8 cellular contexts compared by ENCODE assay signal in the genomic region with DNA sequence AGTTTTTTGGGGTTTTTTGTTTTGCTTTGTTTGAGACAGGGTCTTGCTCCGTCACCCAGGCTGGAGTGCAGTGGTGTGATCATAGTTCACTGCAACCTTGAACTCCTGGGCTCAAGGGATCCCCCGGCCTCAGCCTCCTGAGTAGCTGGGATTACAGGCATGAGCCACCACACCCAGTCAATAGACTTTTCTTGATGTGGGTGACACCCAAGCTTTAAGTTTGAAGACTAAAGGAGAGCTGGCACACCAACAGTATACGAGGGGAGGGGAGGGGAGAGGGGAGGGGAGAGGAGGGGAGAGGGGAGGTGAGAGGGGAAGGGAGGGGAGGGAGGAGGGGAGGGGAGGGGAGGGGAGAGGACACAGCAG. TPM values are rescaled to one million over a fixed set of nuclear protein-coding genes. Genes with fewer than 3 reads are reported as not detected.
DNase-seq lines count a peak whose midpoint lies in the region; ATAC-seq, FAIRE-seq and TF ChIP-seq lines count a peak whose summit lies in the region.
"Not testable (repeated sequence)": the region's sequence is repeated elsewhere in the genome, so short reads cannot be mapped to it uniquely, and the experiment has no call there.

No MANE protein-coding gene starts in this region.

- not testable (repeated sequence) for FAIRE-seq in A549 (lab: Jason Lieb, UNC)

- H3K27me3 ChIP-seq in GM06990 (replicated peaks; ENCODE audit: control insufficient read depth, insufficient read depth, low read length); PC-3 (ENCODE audit: low read length): not testable (repeated sequence)

- not testable (repeated sequence) for H3K27me3 Mint-ChIP-seq in activated CD4-positive, alpha-beta T cell treated with anti-CD3 and anti-CD28 coated beads, Interleukin-2, amount 10 ng/mL, durations not matched to agents 7 days and 5 days; activated naive CD4-positive, alpha-beta T cell treated with anti-CD3 and anti-CD28 coated beads for 36 hours (ENCODE audit: low read depth); dendritic cell treated with granulocyte-macrophage colony-stimulating factor and Interleukin-4, amounts not matched to agents 40 ng/mL and 50 ng/mL, for 4 days

- H3K4me3 Mint-ChIP-seq in activated CD4-positive, alpha-beta T cell treated with anti-CD3 and anti-CD28 coated beads, Interleukin-2, amount 10 ng/mL, durations not matched to agents 7 days and 5 days; dendritic cell treated with granulocyte-macrophage colony-stimulating factor and Interleukin-4, amounts not matched to agents 40 ng/mL and 50 ng/mL, for 4 days: not testable (repeated sequence)
- H3K4me3 Mint-ChIP-seq in activated naive CD4-positive, alpha-beta T cell treated with anti-CD3 and anti-CD28 coated beads for 36 hours = peak overlapping the region; percentile 62

- H3K27ac ChIP-seq in A549 = peak overlapping the region; percentile 84 to 88
- peak overlapping the region; percentile 100 for H3K27ac ChIP-seq in PC-3 (ENCODE audit: low read length)

- peak; percentile 12 to 22; a peak in 4 of 6 replicates for ATAC-seq in A549
- peak; percentile 24 for ATAC-seq in PC-3
- ATAC-seq in mucosa of descending colon = peak; percentile 72

- H3K36me3 ChIP-seq in GM06990 (ENCODE audit: control insufficient read depth, insufficient read depth, low read length); PC-3 (ENCODE audit: low read depth, low read length); mucosa of descending colon (ENCODE audit: low read depth): not testable (repeated sequence)

- POLR2A ChIA-PET in A549 (lab: Yijun Ruan, JAX) (interaction anchor here (0.8 to 2.6 kb wide), 4 partner anchors 13 to 25 kb away, joined by 3 to 30 read pairs (median 16); a partner anchor contains a TSS), PC-3 (lab: Charles Lee; ENCODE audit: unreplicated experiment) (interaction anchor here (1.2 to 2.1 kb wide), 3 partner anchors 12 to 25 kb away, joined by 3 to 45 read pairs (median 9); a partner anchor contains a TSS)
- POLR2A ChIA-PET in activated CD4-positive, alpha-beta T cell treated with anti-CD3 and anti-CD28 coated beads, Interleukin-2, amount 10 ng/mL, durations not matched to agents 7 days and 5 days (lab: Charles Lee) = interaction anchor here (0.7 to 1.9 kb wide), 5 partner anchors 13 to 47 kb away, joined by 3 to 6 read pairs (median 5); no protein-coding TSS in a partner anchor

- not testable (repeated sequence) for TF ChIP-seq POLR2A in A549 (IDR thresholded peaks at IDR 0.05; ENCODE audit: low read length)

- TF ChIP-seq EP300 in A549 (IDR thresholded peaks at IDR 0.05) = not testable (repeated sequence)

- TF ChIP-seq RAD21 in A549 (conservative IDR thresholded peaks at IDR 0.05 in 1 of 2, IDR thresholded peaks at IDR 0.05 in 1 of 2) = not testable (repeated sequence)

- not testable (repeated sequence) for TF ChIP-seq CTCF in A549 (IDR thresholded peaks at IDR 0.05); GM06990 (IDR thresholded peaks at IDR 0.05; ENCODE audit: insufficient read depth, low read length, poor library complexity, severe bottlenecking); PC-3 (conservative IDR thresholded peaks at IDR 0.05; ENCODE audit: low read depth, low read length); mucosa of descending colon (IDR thresholded peaks at IDR 0.05)

- H3K9me2 ChIP-seq in PC-3 (replicated peaks; ENCODE audit: low read length) = not testable (repeated sequence)

- H3K9me3 ChIP-seq in A549; PC-3 (ENCODE audit: low read length); mucosa of descending colon: not testable (repeated sequence)

- not testable (repeated sequence) for H2AFZ ChIP-seq in PC-3 (ENCODE audit: low read length)

- not testable (repeated sequence) for DNase-seq in A549 (ENCODE audit: low read depth in 1 of 2, low spot score in 1 of 2); GM06990 (ENCODE audit: extremely low read depth, insufficient read length); PC-3
- peak; percentile 48 for DNase-seq in activated CD4-positive, alpha-beta T cell treated with anti-CD3 and anti-CD28 coated beads, Interleukin-2, amount 10 ng/mL, durations not matched to agents 7 days and 5 days
- peak; percentile 68 for DNase-seq in activated naive CD4-positive, alpha-beta T cell treated with anti-CD3 and anti-CD28 coated beads for 36 hours
- peak in 2 of 3 donors; percentile 48 to 57 for DNase-seq in mucosa of descending colon
- DNase-seq in stimulated activated CD4-positive, alpha-beta T cell treated with anti-CD3 and anti-CD28 coated beads, Interleukin-4, amount 100 ng/mL, for 24 hours = peak; percentile 22

- peak overlapping the region; percentile 92 for H3K27ac Mint-ChIP-seq in activated CD4-positive, alpha-beta T cell treated with anti-CD3 and anti-CD28 coated beads, Interleukin-2, amount 10 ng/mL, durations not matched to agents 7 days and 5 days
- peak overlapping the region; percentile 92 for H3K27ac Mint-ChIP-seq in activated naive CD4-positive, alpha-beta T cell treated with anti-CD3 and anti-CD28 coated beads for 36 hours
- peak overlapping the region; percentile 80 for H3K27ac Mint-ChIP-seq in dendritic cell treated with granulocyte-macrophage colony-stimulating factor and Interleukin-4, amounts not matched to agents 40 ng/mL and 50 ng/mL, for 4 days

- not testable (repeated sequence) for H4K20me1 ChIP-seq in PC-3 (ENCODE audit: low read length)

- not testable (repeated sequence) for H3K79me2 ChIP-seq in PC-3 (ENCODE audit: low read length)

- not testable (repeated sequence) for H3K4me3 ChIP-seq in A549, mucosa of descending colon
- H3K4me3 ChIP-seq in GM06990 (replicated peaks; ENCODE audit: low read depth, low read length) = peak overlapping the region; percentile 65
- peak overlapping the region; percentile 27; the same call in 1 of the 2 replicates for H3K4me3 ChIP-seq in PC-3 (ENCODE audit: low read length)

- H3K4me1 Mint-ChIP-seq in activated CD4-positive, alpha-beta T cell treated with anti-CD3 and anti-CD28 coated beads, Interleukin-2, amount 10 ng/mL, durations not matched to agents 7 days and 5 days = peaks cover 55% of the 10 kb centered on the region
- peaks cover 54% of the 10 kb centered on the region for H3K4me1 Mint-ChIP-seq in activated naive CD4-positive, alpha-beta T cell treated with anti-CD3 and anti-CD28 coated beads for 36 hours (ENCODE audit: low read depth)
- H3K4me1 Mint-ChIP-seq in dendritic cell treated with granulocyte-macrophage colony-stimulating factor and Interleukin-4, amounts not matched to agents 40 ng/mL and 50 ng/mL, for 4 days (ENCODE audit: low read depth) = peaks cover 57% of the 10 kb centered on the region

- peak overlapping the region; percentile 81 for H3K4me2 ChIP-seq in A549
- H3K4me2 ChIP-seq in PC-3 (ENCODE audit: low read length) = peak overlapping the region; percentile 68

- not testable (repeated sequence) for H3K9me3 Mint-ChIP-seq in activated CD4-positive, alpha-beta T cell treated with anti-CD3 and anti-CD28 coated beads, Interleukin-2, amount 10 ng/mL, durations not matched to agents 7 days and 5 days; activated naive CD4-positive, alpha-beta T cell treated with anti-CD3 and anti-CD28 coated beads for 36 hours; dendritic cell treated with granulocyte-macrophage colony-stimulating factor and Interleukin-4, amounts not matched to agents 40 ng/mL and 50 ng/mL, for 4 days

- intact Hi-C loops in PC-3 (cut with micrococcal nuclease) = loop anchor here (2.0 kb wide), 1 partner anchor 13 kb away; no protein-coding TSS in a partner anchor
- intact Hi-C loops in activated naive CD4-positive, alpha-beta T cell treated with anti-CD3 and anti-CD28 coated beads for 36 hours (cut with micrococcal nuclease) = loop anchor here (1.0 kb wide), 5 partner anchors 8 to 67 kb away; no protein-coding TSS in a partner anchor
- intact Hi-C loops in dendritic cell treated with granulocyte-macrophage colony-stimulating factor and Interleukin-4, amounts not matched to agents 40 ng/mL and 50 ng/mL, for 4 days (cut with micrococcal nuclease); mucosa of descending colon (cut with DNase I, micrococcal nuclease): not testable (repeated sequence)

- CTCF ChIA-PET in A549 (lab: Yijun Ruan, JAX) = interaction anchor here (0.6 to 16.4 kb wide), 11 partner anchors 9 to 693 kb away, joined by 3 to 260 read pairs (median 4); a partner anchor contains a TSS
- CTCF ChIA-PET in PC-3 (lab: Charles Lee) = interaction anchor here (0.8 to 1.9 kb wide), 6 partner anchors 13 to 69 kb away, joined by 3 to 16 read pairs (median 4); no protein-coding TSS in a partner anchor
- CTCF ChIA-PET in activated CD4-positive, alpha-beta T cell treated with anti-CD3 and anti-CD28 coated beads, Interleukin-2, amount 10 ng/mL, durations not matched to agents 7 days and 5 days (lab: Charles Lee) = interaction anchor here (0.6 to 15.1 kb wide), 12 partner anchors 8 to 353 kb away, joined by 3 to 179 read pairs (median 4); no protein-coding TSS in a partner anchor
- CTCF ChIA-PET in activated naive CD4-positive, alpha-beta T cell treated with anti-CD3 and anti-CD28 coated beads for 36 hours (lab: Charles Lee) = interaction anchor here (0.5 to 9.1 kb wide), 20 partner anchors 9 to 397 kb away, joined by 3 to 81 read pairs (median 4); no protein-coding TSS in a partner anchor

- H3K36me3 Mint-ChIP-seq in activated CD4-positive, alpha-beta T cell treated with anti-CD3 and anti-CD28 coated beads, Interleukin-2, amount 10 ng/mL, durations not matched to agents 7 days and 5 days (ENCODE audit: low read depth) = peaks cover 33% of the 10 kb centered on the region
- not testable (repeated sequence) for H3K36me3 Mint-ChIP-seq in activated naive CD4-positive, alpha-beta T cell treated with anti-CD3 and anti-CD28 coated beads for 36 hours (ENCODE audit: low read depth); dendritic cell treated with granulocyte-macrophage colony-stimulating factor and Interleukin-4, amounts not matched to agents 40 ng/mL and 50 ng/mL, for 4 days (ENCODE audit: low read depth)

- peak overlapping the region; percentile 84 for H3K9ac ChIP-seq in PC-3 (ENCODE audit: low read length)

- not testable (repeated sequence) for H3F3A ChIP-seq in PC-3 (ENCODE audit: low read length, unreplicated experiment)

- H3K4me1 ChIP-seq in A549 (peaks cover 26% of the 10 kb centered on the region), PC-3 (ENCODE audit: insufficient read depth, low read length) (peaks cover 29% of the 10 kb centered on the region)
- not testable (repeated sequence) for H3K4me1 ChIP-seq in mucosa of descending colon (ENCODE audit: low read depth)

- 36% methylated on average over 2 of the region's 3 CpGs for WGBS in A549 (ENCODE audit: missing lambda C conversion rate)

- not testable (repeated sequence) for BruUV-seq in PC-3 (replicated peaks; lab: Mats Ljungman, UMichigan)

RNA-seq across cellular contexts. Expression of a gene that starts 25.1 kb away (rescaled TPM):
- polyA plus RNA-seq in A549 (2011; rRNA removed) (194 and 221 TPM in 2 replicates), A549 (2017; fragmentation: RNase III; extraction: RNeasy Plus Mini Kit Qiagen cat#74134 plus additional on column Dnase treatment) (76.5 to 83.9 TPM (median 77.8 TPM) in 3 replicates)
- 52.1 and 59.5 TPM in 2 replicates for polyA plus RNA-seq in A549 (2012; cell fraction: cytosol; rRNA removed)
- polyA plus RNA-seq in A549 (2012; cell fraction: nucleus; rRNA removed) = 15.5 and 20.4 TPM in 2 replicates
- 103 and 125 TPM in 2 replicates for polyA minus RNA-seq in A549 (2011; rRNA and poly(A)+ RNA removed)
- total RNA-seq in PC-3 (2014; rRNA removed) (62.1 and 73.6 TPM in 2 replicates), mucosa of descending colon (10 to 100 TPM; 73.0 to 95.2 (median 85.0) TPM)
- total RNA-seq in activated CD4-positive, alpha-beta T cell treated with anti-CD3 and anti-CD28 coated beads, Interleukin-2, amount 10 ng/mL, durations not matched to agents 7 days and 5 days = 10 to 100 TPM; 74.7 to 75.7 TPM
- 100 to 1,000 TPM; 105 to 109 TPM for total RNA-seq in activated naive CD4-positive, alpha-beta T cell treated with anti-CD3 and anti-CD28 coated beads for 36 hours

RNA-seq across cellular contexts. Expression of a gene that starts 40.4 kb away (rescaled TPM):
- polyA plus RNA-seq in A549 (2011; rRNA removed) = 2,292 and 3,109 TPM in 2 replicates
- 4,680 and 6,577 TPM in 2 replicates for polyA plus RNA-seq in A549 (2012; cell fraction: cytosol; rRNA removed)
- 1,922 and 4,092 TPM in 2 replicates for polyA plus RNA-seq in A549 (2012; cell fraction: nucleus; rRNA removed)
- polyA plus RNA-seq in A549 (2017; fragmentation: RNase III; extraction: RNeasy Plus Mini Kit Qiagen cat#74134 plus additional on column Dnase treatment) = 6,648 to 7,189 TPM (median 7,015 TPM) in 3 replicates
- 369 and 387 TPM in 2 replicates for polyA minus RNA-seq in A549 (2011; rRNA and poly(A)+ RNA removed)
- 4,758 and 5,246 TPM in 2 replicates for total RNA-seq in PC-3 (2014; rRNA removed)
- 1,000 to 10,000 TPM; 5,491 to 5,845 TPM for total RNA-seq in activated CD4-positive, alpha-beta T cell treated with anti-CD3 and anti-CD28 coated beads, Interleukin-2, amount 10 ng/mL, durations not matched to agents 7 days and 5 days
- total RNA-seq in activated naive CD4-positive, alpha-beta T cell treated with anti-CD3 and anti-CD28 coated beads for 36 hours = 1,000 to 10,000 TPM; 1,772 to 1,864 TPM
- total RNA-seq in mucosa of descending colon = 1,000 to 10,000 TPM in 2 of 3 donors, 100 to 1,000 TPM in 1; 798 to 2,724 (median 1,605) TPM

Comparison
In these comparisons a context has a peak if more than half of its experiments do, and no peak if none do; other contexts are left out.
1. ATAC-seq: peak in every context shown above with its lines; median percentile 72 in mucosa of descending colon; 24 in PC-3; 17 in A549.